In genomic region chr5:72251386-72251785, GRCh38 we compare ENCODE assay signal across 16 cellular contexts.
"Had no signal": no experiment of that assay in that cellular context is flagged by ENCODE, and none has a peak within 500 bp of the region (broad histone marks: within the 10 kb centered on the region; RNA-seq: fewer than 3 reads in every experiment).

No MANE protein-coding gene starts in this region.

- H3K27ac ChIP-seq: left ventricle myocardium inferior had no signal

- H3K4me3 ChIP-seq: dorsolateral prefrontal cortex, left ventricle myocardium inferior, right atrium auricular region had no signal

- H3K9me3 Mint-ChIP-seq: activated naive CD8-positive, alpha-beta T cell treated with anti-CD3 and anti-CD28 coated beads, Interleukin-2, amount 10 ng/mL, durations not matched to agents 7 days and 5 days; memory B cell; natural killer cell; stimulated activated naive CD8-positive, alpha-beta T cell treated with anti-CD3 and anti-CD28 coated beads, Interleukin-15, Interleukin-2, amounts not matched to agents 100 ng/mL and 50 ng/mL, for 24 hours had no signal

- H3K9me3 ChIP-seq: left ventricle myocardium inferior, right atrium auricular region had no signal

- DNase-seq: activated CD4-positive, alpha-beta T cell treated with anti-CD3 and anti-CD28 coated beads, Interleukin-2, amount 50 U/mL, for 1 hour; activated CD8-positive, alpha-beta memory T cell treated with anti-CD3 and anti-CD28 coated beads for 24 hours; activated naive CD8-positive, alpha-beta T cell treated with anti-CD3 and anti-CD28 coated beads, Interleukin-2, amount 10 ng/mL, durations not matched to agents 7 days and 5 days; anterior cingulate cortex; dorsolateral prefrontal cortex; hypothalamus; kidney; left ventricle myocardium inferior; natural killer cell; stimulated activated CD4-positive, alpha-beta T cell treated with anti-CD3 and anti-CD28 coated beads, Interleukin-15, amount 100 ng/mL, for 24 hours; stimulated activated CD4-positive, alpha-beta T cell treated with anti-CD3 and anti-CD28 coated beads, Interleukin-4, amount 100 ng/mL, for 1 hour; T-helper 2 cell had no signal

- H3K4me3 Mint-ChIP-seq: activated naive CD8-positive, alpha-beta T cell treated with anti-CD3 and anti-CD28 coated beads, Interleukin-2, amount 10 ng/mL, durations not matched to agents 7 days and 5 days; memory B cell; natural killer cell; stimulated activated naive CD8-positive, alpha-beta T cell treated with anti-CD3 and anti-CD28 coated beads, Interleukin-15, Interleukin-2, amounts not matched to agents 100 ng/mL and 50 ng/mL, for 24 hours had no signal

- H3K27me3 ChIP-seq: dorsolateral prefrontal cortex, right atrium auricular region had no signal

- H3K36me3 ChIP-seq: left ventricle myocardium inferior, right atrium auricular region had no signal

- ATAC-seq: natural killer cell had no signal

- H3K27ac Mint-ChIP-seq: activated naive CD8-positive, alpha-beta T cell treated with anti-CD3 and anti-CD28 coated beads, Interleukin-2, amount 10 ng/mL, durations not matched to agents 7 days and 5 days; memory B cell; progenitor cell of endocrine pancreas; stimulated activated naive CD8-positive, alpha-beta T cell treated with anti-CD3 and anti-CD28 coated beads, Interleukin-15, Interleukin-2, amounts not matched to agents 100 ng/mL and 50 ng/mL, for 24 hours had no signal

- H3K36me3 Mint-ChIP-seq: natural killer cell had no signal

- H3K27me3 Mint-ChIP-seq: activated naive CD8-positive, alpha-beta T cell treated with anti-CD3 and anti-CD28 coated beads, Interleukin-2, amount 10 ng/mL, durations not matched to agents 7 days and 5 days; memory B cell; progenitor cell of endocrine pancreas; stimulated activated naive CD8-positive, alpha-beta T cell treated with anti-CD3 and anti-CD28 coated beads, Interleukin-15, Interleukin-2, amounts not matched to agents 100 ng/mL and 50 ng/mL, for 24 hours had no signal
